ENCODE assay signal across 9 cellular contexts in the genomic region with DNA sequence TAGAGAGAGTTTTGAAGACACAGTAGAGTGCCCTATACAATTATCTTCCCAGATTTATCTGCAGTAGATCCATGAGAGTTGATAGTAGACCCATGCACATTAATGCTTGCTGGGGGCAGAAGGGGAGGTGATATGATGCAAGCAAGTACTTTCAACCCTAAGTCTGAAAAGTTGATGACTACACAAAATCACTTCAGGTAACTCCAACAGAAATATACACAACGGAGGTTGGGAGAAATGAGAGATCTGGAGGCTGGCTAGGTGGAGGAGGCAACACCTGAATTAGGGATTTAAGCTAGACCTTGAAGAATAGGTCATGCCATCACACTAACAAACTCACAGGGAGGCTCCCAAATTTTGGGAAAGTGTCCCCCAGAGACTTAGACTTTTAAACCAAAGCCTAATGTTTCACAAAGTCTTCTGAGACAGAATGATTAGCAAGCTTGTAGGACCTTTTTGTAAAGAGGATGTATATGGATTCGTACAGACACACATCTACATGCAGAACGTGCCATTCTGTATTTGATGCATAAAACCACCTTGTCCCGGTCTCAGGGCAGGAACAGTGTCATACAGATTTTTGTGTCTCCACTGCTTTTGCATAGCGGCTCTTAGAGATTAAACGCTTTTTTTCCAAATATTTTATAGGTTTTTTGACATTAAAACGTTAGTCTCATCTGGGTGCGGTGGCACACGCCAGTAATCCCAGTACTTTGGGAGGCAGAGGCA. TPM values are rescaled to one million over a fixed set of nuclear protein-coding genes. Genes with fewer than 3 reads are reported as not detected.
DNase-seq lines count a peak whose midpoint lies in the region; ATAC-seq, FAIRE-seq and TF ChIP-seq lines count a peak whose summit lies in the region.
"Had no signal": no experiment of that assay in that cellular context is flagged by ENCODE, and none has a peak within 500 bp of the region (broad histone marks: within the 10 kb centered on the region; RNA-seq: fewer than 3 reads in every experiment).

No MANE protein-coding gene starts in this region.

- peaks cover 0 to 11% (median 0%) of the 10 kb centered on the region in 3 donors for H3K36me3 ChIP-seq in Peyer's patch
- H3K36me3 ChIP-seq in gastroesophageal sphincter, result peaks cover 0 to 5% of the 10 kb centered on the region in 2 donors
- peaks cover 3 to 23% (median 15%) of the 10 kb centered on the region in 6 donors for H3K36me3 ChIP-seq in spleen

- no peak for ATAC-seq in gastroesophageal sphincter

- DNase-seq in GM12891 (ENCODE audit: insufficient read length, low spot score) (no peak), Peyer's patch (no peak), spleen (no peak), NCI-H748 (lab: John Stamatoyannopoulos, UW; ENCODE audit: unreplicated experiment) (no peak), GM10248 (ENCODE audit: extremely low spot score) (no peak)
- DNase-seq in stimulated activated CD4-positive, alpha-beta T cell treated with anti-CD3 and anti-CD28 coated beads, Interleukin-2, amount 100 ng/mL, for 24 hours, result no peak

- peak; percentile 35 for FAIRE-seq in GM12891 (lab: Jason Lieb, UNC)

- intact Hi-C loops in spleen (cut with DNase I; ENCODE audit: low total_unique reads), result no loop called here

- TF ChIP-seq CTCF in Peyer's patch (IDR thresholded peaks at IDR 0.05) (no peak), gastroesophageal sphincter (IDR thresholded peaks at IDR 0.05) (no peak), spleen (IDR thresholded peaks at IDR 0.05 in 8 of 11, conservative IDR thresholded peaks at IDR 0.05 in 3 of 11) (no peak), GM10248 (IDR thresholded peaks at IDR 0.05; ENCODE audit: control extremely low read depth, extremely low read depth, low read depth, missing control alignments) (no peak)

- H3K9me3 ChIP-seq in Peyer's patch, result no peaks in the 10 kb centered on the region
- no peaks in the 10 kb centered on the region for H3K9me3 ChIP-seq in gastroesophageal sphincter
- H3K9me3 ChIP-seq in spleen, result no peaks in the 10 kb centered on the region
- H3K9me3 ChIP-seq: vagina had no signal

- peak overlapping the region in 3 of 4 donors; percentile 93 to 96 (median 93) for H3K27ac ChIP-seq in Peyer's patch
- peak overlapping the region in 3 of 4 donors; percentile 95 to 97 (median 97) for H3K27ac ChIP-seq in gastroesophageal sphincter
- peak overlapping the region; percentile 87 to 98 (median 96) for H3K27ac ChIP-seq in spleen

- no peak for TF ChIP-seq EP300 in gastroesophageal sphincter (IDR thresholded peaks at IDR 0.05)

- CTCF ChIA-PET in GM10248 (lab: Yijun Ruan, JAX), result interaction anchor here (0.7 to 8.6 kb wide), 32 partner anchors 10 to 761 kb away, joined by 3 to 177 read pairs (median 3); a partner anchor contains a TSS

- POLR2A ChIA-PET in GM10248 (lab: Yijun Ruan, JAX), result interaction anchor here (0.7 to 1.1 kb wide), 2 partner anchors 11 to 12 kb away, joined by 3 read pairs; no protein-coding TSS in a partner anchor

- WGBS in gastroesophageal sphincter (ENCODE audit: low coverage in 1 of 2), 2 donors, result 68 to 73% methylated on average over 8 to 9 of the region's 9 CpGs
- 77 to 86% (median 80%) methylated on average over 9 of the region's 9 CpGs for WGBS in spleen, 5 donors

- H3K4me1 ChIP-seq in Peyer's patch (peaks cover 0 to 13% (median 2%) of the 10 kb centered on the region in 4 donors), gastroesophageal sphincter (peaks cover 5 to 56% (median 13%) of the 10 kb centered on the region in 3 donors), spleen (peaks cover 12 to 57% (median 33%) of the 10 kb centered on the region in 6 donors)

- H3K27me3 ChIP-seq in Peyer's patch (no peaks in the 10 kb centered on the region), gastroesophageal sphincter (no peaks in the 10 kb centered on the region), spleen (replicated peaks in 1 of 7) (no peaks in the 10 kb centered on the region)
- H3K27me3 ChIP-seq: vagina had no signal

- no peak for TF ChIP-seq POLR2A in GM12891 (IDR thresholded peaks at IDR 0.05; ENCODE audit: low read depth, low read length)
- TF ChIP-seq POLR2A in Peyer's patch (IDR thresholded peaks at IDR 0.05), result no peak
- no peak for TF ChIP-seq POLR2A in gastroesophageal sphincter (IDR thresholded peaks at IDR 0.05)
- no peak for TF ChIP-seq POLR2A in spleen (IDR thresholded peaks at IDR 0.05)

- peak overlapping the region in 1 of 4 donors; percentile 68 for H3K4me3 ChIP-seq in Peyer's patch
- H3K4me3 ChIP-seq in gastroesophageal sphincter, result peak overlapping the region in 1 of 2 donors; percentile 84
- peak overlapping the region; percentile 57 to 90 (median 74) for H3K4me3 ChIP-seq in spleen

TF ChIP-seq in GM12891, 5 proteins besides CTCF, POLR2A, EP300 and RAD21:
- no peak for TF ChIP-seq POU2F2 (IDR thresholded peaks at IDR 0.05; ENCODE audit: low read depth, low read length)
- no peak for TF ChIP-seq SPI1 (IDR thresholded peaks at IDR 0.05; ENCODE audit: low read depth, low read length)
- no peak for TF ChIP-seq TAF1 (IDR thresholded peaks at IDR 0.05; ENCODE audit: low read depth, low read length)
- TF ChIP-seq PAX5 (IDR thresholded peaks at IDR 0.05; ENCODE audit: insufficient read depth, low read length, severe bottlenecking), result no peak
- no peak for TF ChIP-seq POLR2AphosphoS5 (IDR thresholded peaks at IDR 0.05; ENCODE audit: low read depth, low read length)
TF ChIP-seq in GM12891: peak in this region for 0.

RNA-seq across cellular contexts. Expression of a gene that starts 0.9 kb away (rescaled TPM):
- polyA plus RNA-seq in GM12891 (2012; ENCODE audit: low read depth, missing spikeins), result 48.7 TPM
- total RNA-seq in Peyer's patch (10 to 100 TPM; 25.4 to 61.9 (median 44.3) TPM), gastroesophageal sphincter (10 to 100 TPM; 37.7 to 82.0 (median 44.1) TPM), spleen (10 to 100 TPM; 26.2 to 35.1 (median 28.5) TPM)
- polyA plus RNA-seq in spleen, result 10 to 100 TPM; 19.5 to 28.5 (median 26.6) TPM

RNA-seq across cellular contexts. Expression of a gene that starts 43.8 kb away (rescaled TPM):
- polyA plus RNA-seq in GM12891 (2012; ENCODE audit: low read depth, missing spikeins), result 0.09 TPM
- total RNA-seq in Peyer's patch (not detected), gastroesophageal sphincter (not detected), spleen (not detected)
- not detected for polyA plus RNA-seq in spleen
- total RNA-seq: vagina had no signal
- polyA plus RNA-seq: cardiac muscle cell had no signal

RNA-seq across cellular contexts. Expression of a gene that starts 47.9 kb away (rescaled TPM):
- 19.4 TPM for polyA plus RNA-seq in GM12891 (2012; ENCODE audit: low read depth, missing spikeins)
- total RNA-seq in Peyer's patch, result 10 to 100 TPM; 25.6 to 36.3 (median 26.8) TPM
- total RNA-seq in gastroesophageal sphincter, result 10 to 100 TPM; 19.6 to 25.8 (median 25.1) TPM
- 10 to 100 TPM; 24.5 to 49.3 (median 29.9) TPM for total RNA-seq in spleen
- polyA plus RNA-seq in spleen, result 10 to 100 TPM; 17.2 to 25.3 (median 25.1) TPM
